In the genomic region with DNA sequence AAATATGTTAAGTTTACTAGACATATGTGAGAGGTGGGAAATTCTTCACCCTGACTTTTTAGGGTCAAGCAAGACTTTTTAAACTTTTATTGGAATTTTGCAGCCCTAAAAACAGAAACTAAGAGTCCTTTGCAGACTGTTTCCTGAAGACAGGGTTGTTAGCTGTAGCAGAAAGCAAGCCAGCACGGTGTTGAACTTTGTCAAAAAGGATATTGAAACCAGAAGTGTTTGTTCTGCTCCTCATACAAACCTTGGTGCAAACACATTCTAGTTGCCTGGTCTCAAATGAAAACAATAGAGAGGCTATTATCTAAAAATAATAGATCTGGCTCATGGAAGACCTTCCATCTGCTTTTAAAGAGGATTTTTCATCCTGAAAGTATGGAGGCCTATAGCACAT, we compare ENCODE assay signal across 22 cellular contexts.
DNase-seq lines count a peak whose midpoint lies in the region; ATAC-seq and TF ChIP-seq lines count a peak whose summit lies in the region.
"Had no signal": no experiment of that assay in that cellular context is flagged by ENCODE, and none has a peak within 500 bp of the region (broad histone marks: within the 10 kb centered on the region; RNA-seq: fewer than 3 reads in every experiment).

No MANE protein-coding gene starts in this region.

- H3K36me3 ChIP-seq in sigmoid colon, result no peaks in the 10 kb centered on the region

- H3K4me1 ChIP-seq in sigmoid colon, result peaks cover 0 to 69% (median 61%) of the 10 kb centered on the region in 4 donors
- H3K4me1 ChIP-seq: body of pancreas had no signal

- 2 to 4% methylated on average over 1 of the region's 1 CpG for WGBS in sigmoid colon, 2 donors

- TF ChIP-seq POLR2A in sigmoid colon (IDR thresholded peaks at IDR 0.05), result no peak

- no peak for TF ChIP-seq EP300 in sigmoid colon (IDR thresholded peaks at IDR 0.05)

- no peak overlapping the region for H3K4me3 ChIP-seq in sigmoid colon
- H3K4me3 ChIP-seq: body of pancreas had no signal

- H3K27ac ChIP-seq in sigmoid colon, result peak overlapping the region; percentile 10 to 82 (median 73)
- H3K27ac ChIP-seq: body of pancreas had no signal

- H3K27me3 ChIP-seq in sigmoid colon, result no peaks in the 10 kb centered on the region
- H3K27me3 ChIP-seq: body of pancreas had no signal

- intact Hi-C loops in sigmoid colon (cut with DNase I), result no loop called here

- no peaks in the 10 kb centered on the region for H3K9me3 ChIP-seq in sigmoid colon
- H3K9me3 ChIP-seq: body of pancreas, SK-N-SH had no signal

- no peak for TF ChIP-seq CTCF in sigmoid colon (IDR thresholded peaks at IDR 0.05)

- ATAC-seq in HG02970 (IDR thresholded peaks at IDR 0.05; ENCODE audit: low FRiP score, unreplicated experiment), result no peak
- no peak for ATAC-seq in GM21390 (IDR thresholded peaks at IDR 0.05; ENCODE audit: unreplicated experiment)
- ATAC-seq: activated T-cell treated with anti-CD3 and anti-CD28 coated beads, Interleukin-2, amount 50 U/mL, for 4 hours; body of pancreas; left colon; stimulated activated memory B cell treated with anti-CD40 and anti-IgM and Interleukin-4, amounts not matched to agents 10 μg/mL and 1 μg/mL and 100 μg/mL, for 72 hours had no signal

- DNase-seq in DMS53 treated with DMSO at 0.1 percent for 48 hours (lab: John Stamatoyannopoulos, UW; ENCODE audit: unreplicated experiment) (peak; percentile 47), NCI-H2029 (lab: John Stamatoyannopoulos, UW) (peak; percentile 70), SHP77 (lab: John Stamatoyannopoulos, UW) (peak; percentile 33 to 46), sigmoid colon (no peak), GDM1 (lab: John Stamatoyannopoulos, UW) (no peak)
- DNase-seq: activated CD4-positive, alpha-beta T cell treated with anti-CD3 and anti-CD28 coated beads, Interleukin-2, amount 10 ng/mL, durations not matched to agents 24 days and 14 days; activated T-cell treated with anti-CD3 and anti-CD28 coated beads, Interleukin-2, amount 50 U/mL, for 4 hours; body of pancreas; C1 segment of cervical spinal cord; foreskin fibroblast; HCEC 1CT; left colon; naive B cell; NCI-H1436; NCI-H226; RPMI8226; SK-N-SH; stimulated activated CD4-positive, alpha-beta T cell treated with anti-CD3 and anti-CD28 coated beads, Interleukin-4, amount 100 ng/mL, for 1 hour; T-helper 2 cell had no signal

Comparison
In these comparisons a context has a peak if more than half of its experiments do, and no peak if none do; other contexts are left out.
1. DNase-seq: peak in DMS53 treated with DMSO at 0.1 percent for 48 hours (single experiment), NCI-H2029 (single experiment) and SHP77 (2 of 2); none in sigmoid colon (single experiment) and GDM1 (single experiment).